Comparison of ENCODE assay signal across 1 cellular context in genomic region chrX:23752740-23753435, GRCh38.
TF ChIP-seq lines count a peak whose summit lies in the region.

No MANE protein-coding gene starts in this region.

TF ChIP-seq in HepG2, 621 proteins besides CTCF, POLR2A, EP300 and RAD21 (continued from another document):
- TF ChIP-seq ZNF788 (CRISPR knock-in tag; IDR thresholded peaks at IDR 0.05; ENCODE audit: borderline replicate concordance) (no peak), CCDC6 (CRISPR knock-in tag; IDR thresholded peaks at IDR 0.05) (no peak), ZNF17 (CRISPR knock-in tag; IDR thresholded peaks at IDR 0.05) (no peak), HDAC2 (CRISPR knock-in tag; IDR thresholded peaks at IDR 0.05) (no peak), PATZ1 (CRISPR knock-in tag; IDR thresholded peaks at IDR 0.05) (no peak), TIGD3 (CRISPR knock-in tag; IDR thresholded peaks at IDR 0.05; ENCODE audit: borderline replicate concordance) (no peak), POLR2AphosphoS2 (IDR thresholded peaks at IDR 0.05; ENCODE audit: low read depth, low read length) (no peak), UBTF (CRISPR knock-in tag; IDR thresholded peaks at IDR 0.05) (no peak), ZNF20 (CRISPR knock-in tag; IDR thresholded peaks at IDR 0.05) (no peak), BHLHE40 (IDR thresholded peaks at IDR 0.05; ENCODE audit: low read length) (no peak), ZBED4 (CRISPR knock-in tag; IDR thresholded peaks at IDR 0.05; ENCODE audit: borderline replicate concordance) (no peak), ZFY (CRISPR knock-in tag; IDR thresholded peaks at IDR 0.05) (no peak), SMAD9 (CRISPR knock-in tag; IDR thresholded peaks at IDR 0.05) (no peak), HNRNPUL1 (IDR thresholded peaks at IDR 0.05; ENCODE audit: low read depth, low read length) (no peak)
TF ChIP-seq in HepG2: peak in this region for 0.
